Comparison of ENCODE assay signal across 7 cellular contexts in the genomic region with DNA sequence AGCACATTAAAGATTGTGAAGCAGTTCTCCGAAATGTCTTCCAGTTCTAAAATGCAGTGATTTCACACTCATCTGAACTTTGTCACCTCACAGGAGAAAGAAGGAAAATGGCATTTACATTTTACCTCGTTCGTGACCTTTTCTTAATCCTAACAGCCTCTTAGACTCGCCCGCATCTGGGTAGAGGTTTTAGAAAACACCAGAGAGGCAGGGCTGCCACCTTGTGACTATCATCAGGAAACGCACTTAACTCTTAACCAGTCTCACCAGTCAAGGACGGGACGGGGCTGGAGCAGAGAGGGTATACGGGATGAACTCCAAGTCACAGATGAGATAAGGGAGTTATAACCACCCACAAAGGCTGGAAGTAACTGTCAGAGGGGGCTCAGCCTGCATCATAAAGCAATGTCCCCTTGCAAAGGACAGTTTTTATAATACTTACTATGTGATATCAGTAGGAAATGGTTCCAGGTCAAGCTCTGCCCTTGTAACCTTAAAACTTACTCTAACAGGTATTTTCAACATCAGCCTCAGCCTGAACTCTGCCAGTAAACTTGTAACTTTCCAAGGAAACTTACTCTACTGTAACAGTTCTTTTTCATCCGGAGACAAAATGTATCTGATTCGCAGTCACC. TPM values are rescaled to one million over a fixed set of nuclear protein-coding genes. Genes with fewer than 3 reads are reported as not detected.
DNase-seq lines count a peak whose midpoint lies in the region; ATAC-seq, FAIRE-seq and TF ChIP-seq lines count a peak whose summit lies in the region.

No MANE protein-coding gene starts in this region.

- WGBS in GM12878 (ENCODE audit: insufficient coverage, insufficient replicate concordance, low lambda C conversion rate, missing lambda C conversion rate): 14% methylated on average over 11 of the region's 11 CpGs

- SMC1A ChIA-PET in GM12878 (lab: Charles Lee; ENCODE audit: uncharacterized antibody, unreplicated experiment): interaction anchor here (1.3 kb wide), 1 partner anchor 46 kb away, joined by 4 read pairs; no protein-coding TSS in a partner anchor

- H3K4me1 ChIP-seq in GM12878 (ENCODE audit: control insufficient read depth, insufficient read depth, low read length): no peaks in the 10 kb centered on the region

- peak; percentile 78 for FAIRE-seq in GM12878 (lab: Jason Lieb, UNC)

- H3K9ac ChIP-seq in GM12878 (ENCODE audit: control insufficient read depth, insufficient read depth, low read length): no peak overlapping the region

- no peak overlapping the region for H3K4me3 Mint-ChIP-seq in T-helper 17 cell

- RAD21 ChIA-PET in GM12878 (lab: Charles Lee; ENCODE audit: unreplicated experiment): no interaction called here

- TF ChIP-seq CTCF in GM06990 (IDR thresholded peaks at IDR 0.05; ENCODE audit: insufficient read depth, low read length, poor library complexity, severe bottlenecking): peak; percentile 61
- TF ChIP-seq CTCF in GM12878 (IDR thresholded peaks at IDR 0.05 in 2 of 3, conservative IDR thresholded peaks at IDR 0.05 in 1 of 3; ENCODE audit: control insufficient read depth in 2 of 3, extremely low read depth in 1 of 3, insufficient read depth in 1 of 3, low read depth in 3 of 3, low read length in 3 of 3): peak; percentile 61 to 65 (median 64)

- intact Hi-C loops in GM12878 (cut with micrococcal nuclease; ENCODE audit: unreplicated experiment) (loop anchor here (1.0 to 2.0 kb wide), 2 partner anchors 39 to 104 kb away; no protein-coding TSS in a partner anchor), left colon (cut with DNase I, micrococcal nuclease) (no loop called here)

- POLR2A ChIA-PET in GM12878 (lab: Charles Lee): no interaction called here

- TF ChIP-seq POLR2A in GM12878 (IDR thresholded peaks at IDR 0.05; ENCODE audit: low read depth, low read length): no peak

- H3K4me3 ChIP-seq in GM06990 (replicated peaks; ENCODE audit: low read depth, low read length) (no peak overlapping the region), GM12878 (no peak overlapping the region)

- no peaks in the 10 kb centered on the region; the same call in 1 of the 2 replicates for H3K27me3 ChIP-seq in GM06990 (replicated peaks; ENCODE audit: control insufficient read depth, insufficient read depth, low read length)
- peaks cover 0 to 8% of the 10 kb centered on the region in 2 experiments; a peak in 1 of 4 replicates for H3K27me3 ChIP-seq in GM12878 (replicated peaks in 1 of 2; ENCODE audit: control insufficient read depth in 2 of 2, insufficient read depth in 2 of 2, low read length in 1 of 2)

- H3K36me3 ChIP-seq in GM06990 (ENCODE audit: control insufficient read depth, insufficient read depth, low read length) (no peaks in the 10 kb centered on the region), GM12878 (ENCODE audit: control insufficient read depth in 2 of 2, insufficient read depth in 2 of 2, low read length in 1 of 2) (no peaks in the 10 kb centered on the region)

- ATAC-seq in T-helper 17 cell (peak; percentile 86), GM12878 (peak; percentile 87), left colon (peak; percentile 65), GM21825 (IDR thresholded peaks at IDR 0.05; ENCODE audit: unreplicated experiment) (no peak)

- TF ChIP-seq EP300 in GM12878 (IDR thresholded peaks at IDR 0.05; ENCODE audit: borderline replicate concordance in 1 of 2, control insufficient read depth in 1 of 2, low read depth in 2 of 2, low read length in 2 of 2): no peak

- CTCF ChIA-PET in GM12878 (lab: Yijun Ruan, JAX): interaction anchor here (0.7 to 2.1 kb wide), 4 partner anchors 17 to 769 kb away, joined by 3 to 5 read pairs (median 4); no protein-coding TSS in a partner anchor

- TF ChIP-seq RAD21 in GM12878 (IDR thresholded peaks at IDR 0.05; ENCODE audit: insufficient read depth, low read depth, low read length): peak; percentile 69

- peaks cover 8% of the 10 kb centered on the region for H3K4me1 Mint-ChIP-seq in T-helper 17 cell

- H3K9me3 ChIP-seq in T-helper 17 cell (ENCODE audit: control insufficient read depth, low read length, poor library complexity, severe bottlenecking) (no peaks in the 10 kb centered on the region), GM12878 (replicated peaks; ENCODE audit: control insufficient read depth, insufficient read depth, low read length) (no peaks in the 10 kb centered on the region)

- DNase-seq in GM06990 (ENCODE audit: extremely low read depth, insufficient read length) (no peak), NCI-H1436 treated with DMSO at 0.1 percent for 48 hours (lab: John Stamatoyannopoulos, UW) (peak; percentile 74), T-helper 17 cell (peak in 1 of 3 donors; percentile 16), GM12878 (ENCODE audit: low read depth, low spot score) (no peak), left colon (peak; percentile 72 to 77)
- peak; percentile 4 to 17 for DNase-seq in stimulated activated CD8-positive, alpha-beta memory T cell treated with anti-CD3 and anti-CD28 coated beads, Interleukin-7, amount 100 ng/mL, for 4 hours (ENCODE audit: low read depth in 2 of 2)

- H4K20me1 ChIP-seq in GM12878 (ENCODE audit: control insufficient read depth, insufficient read depth): no peaks in the 10 kb centered on the region

- no peak overlapping the region for H2AFZ ChIP-seq in GM12878 (ENCODE audit: control insufficient read depth, low read depth, low read length)

- H3K27ac Mint-ChIP-seq in T-helper 17 cell: no peak overlapping the region

- peaks cover 65% of the 10 kb centered on the region for H3K27me3 Mint-ChIP-seq in T-helper 17 cell

- in situ Hi-C loops in GM12878 (cut with MboI): no loop called here

- H3K79me2 ChIP-seq in GM12878 (ENCODE audit: control insufficient read depth, insufficient read depth, low read length): no peaks in the 10 kb centered on the region

- no peak overlapping the region for H3K27ac ChIP-seq in GM12878 (ENCODE audit: control insufficient read depth, insufficient read depth)

- BruUV-seq in GM12878 (replicated peaks; lab: Mats Ljungman, UMichigan): no TSS peak

- H3K4me2 ChIP-seq in GM12878 (ENCODE audit: control insufficient read depth, insufficient read depth): no peak overlapping the region

- H3K36me3 Mint-ChIP-seq in T-helper 17 cell (ENCODE audit: low read depth): peaks cover 2% of the 10 kb centered on the region

RNA-seq across cellular contexts. Expression of a gene that starts 8.6 kb away (rescaled TPM):
- total RNA-seq in T-helper 17 cell (not detected), GM12878 (2014; rRNA removed) (not detected in 2 replicates), GM12878 (2014; rRNA removed; fragmentation: Illumina TruSeq; extraction: Trizol) (not detected in 2 replicates), GM12878 (2021) (0.26 and 0.27 TPM in 2 replicates), left colon (100 to 1,000 TPM; 485 to 596 TPM)
- total RNA-seq in GM12878 (2013; cell fraction: nucleolus; rRNA removed): not detected in 2 replicates
- not detected for polyA plus RNA-seq in GM12878 (2011; ENCODE audit: low read depth)
- polyA plus RNA-seq in GM12878 (2011; rRNA removed) (not detected in 2 replicates), GM12878 (2014; fragmentation: Illumina TruSeq; extraction: Trizol) (not detected in 2 replicates), GM12878 (2014; fragmentation: Nextera tagmentation; extraction: Ambion mirVana) (not detected), GM12878 (2014; rRNA removed) (not detected in 2 replicates), GM12878 (2016; fragmentation: Nextera tagmentation; extraction: Ambion mirVana) (not detected)
- not detected in 2 replicates for polyA plus RNA-seq in GM12878 (2011; cell fraction: cytosol; rRNA removed)
- polyA plus RNA-seq in GM12878 (2011; cell fraction: nucleus; rRNA removed): not detected in 2 replicates
- not detected in 2 replicates for polyA plus RNA-seq in GM12878 (2012)
- polyA minus RNA-seq in GM12878 (2011; rRNA and poly(A)+ RNA removed): not detected in 2 replicates
- polyA minus RNA-seq in GM12878 (2011; cell fraction: cytosol; rRNA and poly(A)+ RNA removed): not detected in 2 replicates
- polyA minus RNA-seq in GM12878 (2011; cell fraction: nucleus; rRNA and poly(A)+ RNA removed): not detected in 2 replicates

RNA-seq across cellular contexts. Expression of a gene that starts 38.3 kb away (rescaled TPM):
- total RNA-seq in T-helper 17 cell: not detected
- not detected in 2 replicates for total RNA-seq in GM12878 (2013; cell fraction: nucleolus; rRNA removed)
- total RNA-seq in GM12878 (2014; rRNA removed): not detected in 2 replicates
- not detected in 2 replicates for total RNA-seq in GM12878 (2014; rRNA removed; fragmentation: Illumina TruSeq; extraction: Trizol)
- 0.38 and 0.88 TPM in 2 replicates for total RNA-seq in GM12878 (2021)
- not detected for polyA plus RNA-seq in GM12878 (2011; ENCODE audit: low read depth)
- not detected in 2 replicates for polyA plus RNA-seq in GM12878 (2011; rRNA removed)
- not detected in 2 replicates for polyA plus RNA-seq in GM12878 (2011; cell fraction: cytosol; rRNA removed)
- not detected in 2 replicates for polyA plus RNA-seq in GM12878 (2011; cell fraction: nucleus; rRNA removed)
- not detected in 2 replicates for polyA plus RNA-seq in GM12878 (2012)
- polyA plus RNA-seq in GM12878 (2014; fragmentation: Illumina TruSeq; extraction: Trizol): not detected in 2 replicates
- polyA plus RNA-seq in GM12878 (2014; fragmentation: Nextera tagmentation; extraction: Ambion mirVana): not detected
- polyA plus RNA-seq in GM12878 (2014; rRNA removed): not detected in 2 replicates
- not detected for polyA plus RNA-seq in GM12878 (2016; fragmentation: Nextera tagmentation; extraction: Ambion mirVana)
- not detected in 2 replicates for polyA minus RNA-seq in GM12878 (2011; rRNA and poly(A)+ RNA removed)
- polyA minus RNA-seq in GM12878 (2011; cell fraction: cytosol; rRNA and poly(A)+ RNA removed): not detected in 2 replicates
- not detected in 2 replicates for polyA minus RNA-seq in GM12878 (2011; cell fraction: nucleus; rRNA and poly(A)+ RNA removed)
- total RNA-seq in left colon: 1,000 to 10,000 TPM; 4,350 to 5,481 TPM

RNA-seq across cellular contexts. Expression of a gene that starts 49.7 kb away (rescaled TPM):
- total RNA-seq in T-helper 17 cell: under 1 TPM in 1 of 2 donors, not detected in 1; 0.25 TPM
- not detected in 2 replicates for total RNA-seq in GM12878 (2013; cell fraction: nucleolus; rRNA removed)
- total RNA-seq in GM12878 (2014; rRNA removed): not detected in 2 replicates
- not detected in 2 replicates for total RNA-seq in GM12878 (2014; rRNA removed; fragmentation: Illumina TruSeq; extraction: Trizol)
- not detected in 2 replicates for total RNA-seq in GM12878 (2021)
- not detected for polyA plus RNA-seq in GM12878 (2011; ENCODE audit: low read depth)
- not detected in 2 replicates for polyA plus RNA-seq in GM12878 (2011; rRNA removed)
- not detected in 2 replicates for polyA plus RNA-seq in GM12878 (2011; cell fraction: cytosol; rRNA removed)
- not detected in 2 replicates for polyA plus RNA-seq in GM12878 (2011; cell fraction: nucleus; rRNA removed)
- polyA plus RNA-seq in GM12878 (2012): not detected in 2 replicates
- not detected in 2 replicates for polyA plus RNA-seq in GM12878 (2014; fragmentation: Illumina TruSeq; extraction: Trizol)
- polyA plus RNA-seq in GM12878 (2014; fragmentation: Nextera tagmentation; extraction: Ambion mirVana): not detected
- polyA plus RNA-seq in GM12878 (2014; rRNA removed): not detected in 2 replicates
- polyA plus RNA-seq in GM12878 (2016; fragmentation: Nextera tagmentation; extraction: Ambion mirVana): not detected
- not detected in 2 replicates for polyA minus RNA-seq in GM12878 (2011; rRNA and poly(A)+ RNA removed)
- not detected in 2 replicates for polyA minus RNA-seq in GM12878 (2011; cell fraction: cytosol; rRNA and poly(A)+ RNA removed)
- polyA minus RNA-seq in GM12878 (2011; cell fraction: nucleus; rRNA and poly(A)+ RNA removed): not detected in 2 replicates
- 1 to 10 TPM; 1.2 to 4.8 TPM for total RNA-seq in left colon

RNA-seq across cellular contexts. Expression of a gene that starts 58.6 kb away (rescaled TPM):
- total RNA-seq in T-helper 17 cell: not detected
- total RNA-seq in GM12878 (2013; cell fraction: nucleolus; rRNA removed): not detected in 2 replicates
- total RNA-seq in GM12878 (2014; rRNA removed): not detected in 2 replicates
- total RNA-seq in GM12878 (2014; rRNA removed; fragmentation: Illumina TruSeq; extraction: Trizol): not detected in 2 replicates
- not detected in 2 replicates for total RNA-seq in GM12878 (2021)
- not detected for polyA plus RNA-seq in GM12878 (2011; ENCODE audit: low read depth)
- polyA plus RNA-seq in GM12878 (2011; rRNA removed): not detected in 2 replicates
- polyA plus RNA-seq in GM12878 (2011; cell fraction: cytosol; rRNA removed): not detected in 2 replicates
- not detected in 2 replicates for polyA plus RNA-seq in GM12878 (2011; cell fraction: nucleus; rRNA removed)
- polyA plus RNA-seq in GM12878 (2012): not detected in 2 replicates
- not detected in 2 replicates for polyA plus RNA-seq in GM12878 (2014; fragmentation: Illumina TruSeq; extraction: Trizol)
- polyA plus RNA-seq in GM12878 (2014; fragmentation: Nextera tagmentation; extraction: Ambion mirVana): not detected
- polyA plus RNA-seq in GM12878 (2014; rRNA removed): not detected in 2 replicates
- not detected for polyA plus RNA-seq in GM12878 (2016; fragmentation: Nextera tagmentation; extraction: Ambion mirVana)
- polyA minus RNA-seq in GM12878 (2011; rRNA and poly(A)+ RNA removed): not detected in 2 replicates
- not detected in 2 replicates for polyA minus RNA-seq in GM12878 (2011; cell fraction: cytosol; rRNA and poly(A)+ RNA removed)
- not detected in 2 replicates for polyA minus RNA-seq in GM12878 (2011; cell fraction: nucleus; rRNA and poly(A)+ RNA removed)
- 1,000 to 10,000 TPM; 2,049 to 2,156 TPM for total RNA-seq in left colon

Comparison
In these comparisons a context has a peak if more than half of its experiments do, and no peak if none do; other contexts are left out.
1. DNase-seq: peak in NCI-H1436 treated with DMSO at 0.1 percent for 48 hours (single experiment), left colon (2 of 2) and stimulated activated CD8-positive, alpha-beta memory T cell treated with anti-CD3 and anti-CD28 coated beads, Interleukin-7, amount 100 ng/mL, for 4 hours (2 of 2); none in GM06990 (single experiment) and GM12878 (single experiment).
2. RNA of a gene that starts 8.6 kb away (total RNA-seq): 485 to 596 TPM in left colon; not detected in T-helper 17 cell and 0.26 to 0.27 TPM in GM12878; every median in the first group is over 100 times any median in the second.
3. RNA of a gene that starts 38.3 kb away (total RNA-seq): 4,350 to 5,481 TPM in left colon; not detected in T-helper 17 cell and 0.38 to 0.88 TPM in GM12878; every median in the first group is over 1,000 times any median in the second.